Comparison of ENCODE assay signal across 1 cellular context in the genomic region with DNA sequence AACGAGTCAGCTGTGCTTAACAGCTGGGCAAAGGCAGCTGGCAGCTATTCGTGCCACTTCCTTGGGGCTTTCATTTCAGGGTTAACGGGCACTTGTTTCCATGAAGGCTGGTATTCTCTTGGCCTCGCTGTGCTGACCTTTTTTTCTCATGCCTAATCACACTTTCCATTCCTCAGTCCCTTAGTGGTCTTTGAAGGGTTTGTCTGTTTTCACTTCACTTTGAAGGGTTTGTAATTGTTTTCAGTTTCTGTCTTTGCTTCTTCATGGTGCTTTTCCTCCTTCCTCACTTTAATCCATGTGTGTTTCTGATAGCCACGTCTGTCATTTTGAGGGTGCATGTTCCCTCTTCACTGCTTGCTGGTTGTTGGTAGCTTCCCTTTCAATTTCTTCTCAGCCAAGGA.
TF ChIP-seq lines count a peak whose summit lies in the region.

No MANE protein-coding gene starts in this region.

TF ChIP-seq in GM12878, 131 proteins besides CTCF, POLR2A, EP300 and RAD21:
- TF ChIP-seq ELK1 (IDR thresholded peaks at IDR 0.05; ENCODE audit: low read depth, low read length), result no peak
- no peak for TF ChIP-seq WRNIP1 (IDR thresholded peaks at IDR 0.05; ENCODE audit: borderline replicate concordance, low read depth, low read length)
- TF ChIP-seq POLR2AphosphoS5 (IDR thresholded peaks at IDR 0.05; ENCODE audit: low read length), result no peak
- TF ChIP-seq IKZF2 (IDR thresholded peaks at IDR 0.05), result peak; percentile 37 to 51; a peak in 2 of 4 replicates
- peak; percentile 26; the same call in 1 of the 2 replicates for TF ChIP-seq MTA2 (IDR thresholded peaks at IDR 0.05; ENCODE audit: low read depth)
- TF ChIP-seq, protein P1, sequence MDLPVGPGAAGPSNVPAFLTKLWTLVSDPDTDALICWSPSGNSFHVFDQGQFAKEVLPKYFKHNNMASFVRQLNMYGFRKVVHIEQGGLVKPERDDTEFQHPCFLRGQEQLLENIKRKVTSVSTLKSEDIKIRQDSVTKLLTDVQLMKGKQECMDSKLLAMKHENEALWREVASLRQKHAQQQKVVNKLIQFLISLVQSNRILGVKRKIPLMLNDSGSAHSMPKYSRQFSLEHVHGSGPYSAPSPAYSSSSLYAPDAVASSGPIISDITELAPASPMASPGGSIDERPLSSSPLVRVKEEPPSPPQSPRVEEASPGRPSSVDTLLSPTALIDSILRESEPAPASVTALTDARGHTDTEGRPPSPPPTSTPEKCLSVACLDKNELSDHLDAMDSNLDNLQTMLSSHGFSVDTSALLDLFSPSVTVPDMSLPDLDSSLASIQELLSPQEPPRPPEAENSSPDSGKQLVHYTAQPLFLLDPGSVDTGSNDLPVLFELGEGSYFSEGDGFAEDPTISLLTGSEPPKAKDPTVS (IDR thresholded peaks at IDR 0.05; ENCODE audit: low read depth, low read length), result no peak
- no peak for TF ChIP-seq IKZF1 (conservative IDR thresholded peaks at IDR 0.05)
- no peak for TF ChIP-seq NR2C2 (IDR thresholded peaks at IDR 0.05; ENCODE audit: borderline replicate concordance, control insufficient read depth, insufficient read length, low read depth)
- no peak for TF ChIP-seq POLR2AphosphoS2 (IDR thresholded peaks at IDR 0.05; ENCODE audit: low read depth, low read length)
- no peak for TF ChIP-seq HCFC1 (IDR thresholded peaks at IDR 0.05; ENCODE audit: low read length)
- peak in 1 of 2 experiments; percentile 15; a peak in 1 of 4 replicates for TF ChIP-seq BHLHE40 (IDR thresholded peaks at IDR 0.05; ENCODE audit: borderline replicate concordance in 1 of 2, low read depth in 2 of 2, low read length in 1 of 2)
- TF ChIP-seq NR2F1 (conservative IDR thresholded peaks at IDR 0.05), result 0 out of 2 replicates have a peak, but pooled peaks have one; percentile 26
- TF ChIP-seq ATF7 (IDR thresholded peaks at IDR 0.05; ENCODE audit: low read depth), result peak; percentile 52
- TF ChIP-seq ASH2L (IDR thresholded peaks at IDR 0.05; ENCODE audit: borderline replicate concordance, low read depth), result no peak
- no peak for TF ChIP-seq PAX5 (IDR thresholded peaks at IDR 0.05; ENCODE audit: borderline replicate concordance, low read depth, low read length)
- TF ChIP-seq SPI1 (IDR thresholded peaks at IDR 0.05; ENCODE audit: borderline replicate concordance, insufficient read depth, low read depth, low read length), result peak; percentile 19; the same call in 1 of the 2 replicates
- peak; percentile 51 for TF ChIP-seq PKNOX1 (IDR thresholded peaks at IDR 0.05)
- no peak for TF ChIP-seq YY1 (IDR thresholded peaks at IDR 0.05; ENCODE audit: low read depth, low read length)
- TF ChIP-seq RELB (IDR thresholded peaks at IDR 0.05; ENCODE audit: low read depth), result 0 out of 2 replicates have a peak, but pooled peaks have one; percentile 34
- 0 out of 2 replicates have a peak, but pooled peaks have one; percentile 10 for TF ChIP-seq TCF12 (IDR thresholded peaks at IDR 0.05; ENCODE audit: low read depth, low read length)
- no peak for TF ChIP-seq LARP7 (IDR thresholded peaks at IDR 0.05)
- TF ChIP-seq, protein P2, sequence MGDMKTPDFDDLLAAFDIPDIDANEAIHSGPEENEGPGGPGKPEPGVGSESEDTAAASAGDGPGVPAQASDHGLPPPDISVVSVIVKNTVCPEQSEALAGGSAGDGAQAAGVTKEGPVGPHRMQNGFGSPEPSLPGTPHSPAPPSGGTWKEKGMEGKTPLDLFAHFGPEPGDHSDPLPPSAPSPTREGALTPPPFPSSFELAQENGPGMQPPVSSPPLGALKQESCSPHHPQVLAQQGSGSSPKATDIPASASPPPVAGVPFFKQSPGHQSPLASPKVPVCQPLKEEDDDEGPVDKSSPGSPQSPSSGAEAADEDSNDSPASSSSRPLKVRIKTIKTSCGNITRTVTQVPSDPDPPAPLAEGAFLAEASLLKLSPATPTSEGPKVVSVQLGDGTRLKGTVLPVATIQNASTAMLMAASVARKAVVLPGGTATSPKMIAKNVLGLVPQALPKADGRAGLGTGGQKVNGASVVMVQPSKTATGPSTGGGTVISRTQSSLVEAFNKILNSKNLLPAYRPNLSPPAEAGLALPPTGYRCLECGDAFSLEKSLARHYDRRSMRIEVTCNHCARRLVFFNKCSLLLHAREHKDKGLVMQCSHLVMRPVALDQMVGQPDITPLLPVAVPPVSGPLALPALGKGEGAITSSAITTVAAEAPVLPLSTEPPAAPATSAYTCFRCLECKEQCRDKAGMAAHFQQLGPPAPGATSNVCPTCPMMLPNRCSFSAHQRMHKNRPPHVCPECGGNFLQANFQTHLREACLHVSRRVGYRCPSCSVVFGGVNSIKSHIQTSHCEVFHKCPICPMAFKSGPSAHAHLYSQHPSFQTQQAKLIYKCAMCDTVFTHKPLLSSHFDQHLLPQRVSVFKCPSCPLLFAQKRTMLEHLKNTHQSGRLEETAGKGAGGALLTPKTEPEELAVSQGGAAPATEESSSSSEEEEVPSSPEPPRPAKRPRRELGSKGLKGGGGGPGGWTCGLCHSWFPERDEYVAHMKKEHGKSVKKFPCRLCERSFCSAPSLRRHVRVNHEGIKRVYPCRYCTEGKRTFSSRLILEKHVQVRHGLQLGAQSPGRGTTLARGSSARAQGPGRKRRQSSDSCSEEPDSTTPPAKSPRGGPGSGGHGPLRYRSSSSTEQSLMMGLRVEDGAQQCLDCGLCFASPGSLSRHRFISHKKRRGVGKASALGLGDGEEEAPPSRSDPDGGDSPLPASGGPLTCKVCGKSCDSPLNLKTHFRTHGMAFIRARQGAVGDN (IDR thresholded peaks at IDR 0.05), result no peak
- TF ChIP-seq TCF3 (IDR thresholded peaks at IDR 0.05; ENCODE audit: borderline replicate concordance, insufficient read depth, low read depth, low read length), result no peak
